6 cellular contexts compared by ENCODE assay signal in genomic region chr19:13166151-13166550, GRCh38. TPM values are rescaled to one million over a fixed set of nuclear protein-coding genes. Genes with fewer than 3 reads are reported as not detected.
DNase-seq lines count a peak whose midpoint lies in the region; ATAC-seq, FAIRE-seq and TF ChIP-seq lines count a peak whose summit lies in the region.
"Not testable (repeated sequence)": the region's sequence is repeated elsewhere in the genome, so short reads cannot be mapped to it uniquely, and the experiment has no call there.

No MANE protein-coding gene starts in this region.

- H3K9me1 ChIP-seq in K562 (ENCODE audit: control insufficient read depth, insufficient read depth, low read length): not testable (repeated sequence)

- ATAC-seq in HCT116, K562, left lung: not testable (repeated sequence)

- H3K4me1 Mint-ChIP-seq in T-helper 2 cell treated with Interferon-gamma antibody and Interleukin-4, amounts not matched to agents 5 μg/mL and 100 μg/mL, for 36 hours (ENCODE audit: low read depth): peaks cover 60% of the 10 kb centered on the region

- peaks cover 11% of the 10 kb centered on the region for H3K36me3 Mint-ChIP-seq in T-helper 2 cell treated with Interferon-gamma antibody and Interleukin-4, amounts not matched to agents 5 μg/mL and 100 μg/mL, for 36 hours (ENCODE audit: low read depth)

- H4K20me1 ChIP-seq in HCT116 (ENCODE audit: insufficient read depth); K562 (replicated peaks; ENCODE audit: control insufficient read depth, insufficient read depth, low read length): not testable (repeated sequence)

- not testable (repeated sequence) for TF ChIP-seq CTCF in HCT116 (IDR thresholded peaks at IDR 0.05 in 2 of 3, conservative IDR thresholded peaks at IDR 0.05 in 1 of 3; ENCODE audit: borderline replicate concordance in 1 of 3, insufficient read depth in 1 of 3, low read depth in 2 of 3, low read length in 2 of 3); K562 (IDR thresholded peaks at IDR 0.05 in 2 of 3, conservative IDR thresholded peaks at IDR 0.05 in 1 of 3; ENCODE audit: insufficient read depth in 2 of 3, low read depth in 1 of 3, low read length in 3 of 3); left lung (IDR thresholded peaks at IDR 0.05); parathyroid adenoma (IDR thresholded peaks at IDR 0.05); uterus (IDR thresholded peaks at IDR 0.05)

- not testable (repeated sequence) for BruUV-seq in HCT116 (replicated peaks; lab: Mats Ljungman, UMichigan); K562 (replicated peaks; lab: Mats Ljungman, UMichigan)

- not testable (repeated sequence) for H2AFZ ChIP-seq in HCT116 (ENCODE audit: low read depth, low read length, poor library complexity, severe bottlenecking); K562 (ENCODE audit: low read depth, low read length); parathyroid adenoma

- POLR2A ChIA-PET in HCT116 (lab: Charles Lee): interaction anchor here (0.7 to 1.9 kb wide), 2 partner anchors 16 to 410 kb away, joined by 3 to 5 read pairs; no protein-coding TSS in a partner anchor
- POLR2A ChIA-PET in K562 (lab: Yijun Ruan, JAX): interaction anchor here (0.6 to 3.7 kb wide), 4 partner anchors 10 to 127 kb away, joined by 3 to 39 read pairs (median 5); no protein-coding TSS in a partner anchor

- H3K27ac Mint-ChIP-seq in T-helper 2 cell treated with Interferon-gamma antibody and Interleukin-4, amounts not matched to agents 5 μg/mL and 100 μg/mL, for 36 hours: peak overlapping the region; percentile 75

- not testable (repeated sequence) for TF ChIP-seq EP300 in K562 (IDR thresholded peaks at IDR 0.05; ENCODE audit: low read length)

- H3K9me2 ChIP-seq in HCT116 (ENCODE audit: insufficient read depth): not testable (repeated sequence)

- not testable (repeated sequence) for H3K36me3 ChIP-seq in HCT116 (ENCODE audit: control insufficient read depth in 1 of 2, insufficient read depth in 2 of 2, low read length in 2 of 2); K562 (ENCODE audit: control insufficient read depth, insufficient read depth, low read length); left lung; parathyroid adenoma (ENCODE audit: control insufficient read depth, insufficient read depth, low read length); uterus

- TF ChIP-seq RAD21 in HCT116 (IDR thresholded peaks at IDR 0.05; ENCODE audit: low read depth); K562 (CRISPR knock-in tag; conservative IDR thresholded peaks at IDR 0.05 in 1 of 2, IDR thresholded peaks at IDR 0.05 in 1 of 2): not testable (repeated sequence)

- H3K79me2 ChIP-seq in HCT116 (ENCODE audit: insufficient read depth, low read length); K562 (ENCODE audit: control insufficient read depth, insufficient read depth, low read length); parathyroid adenoma: not testable (repeated sequence)

- peak overlapping the region; percentile 79 for H3K4me2 ChIP-seq in HCT116 (ENCODE audit: low read length)
- not testable (repeated sequence) for H3K4me2 ChIP-seq in K562 (ENCODE audit: insufficient read depth, low read length); parathyroid adenoma (ENCODE audit: low read length)

- intact Hi-C loops in HCT116 (cut with micrococcal nuclease); K562 (cut with micrococcal nuclease); left lung (cut with DNase I); uterus (cut with DNase I; ENCODE audit: low total_unique reads): not testable (repeated sequence)

- H3K9me3 ChIP-seq in HCT116 (ENCODE audit: control insufficient read depth in 1 of 2, insufficient read depth in 1 of 2, low read depth in 1 of 2, low read length in 2 of 2); K562 (replicated peaks; ENCODE audit: control insufficient read depth, insufficient read depth, low read depth, low read length); left lung; parathyroid adenoma (ENCODE audit: control insufficient read depth, low read length); uterus: not testable (repeated sequence)

- not testable (repeated sequence) for TF ChIP-seq POLR2A in HCT116 (IDR thresholded peaks at IDR 0.05; ENCODE audit: borderline replicate concordance, extremely low read depth, insufficient read depth, insufficient read length); K562 (conservative IDR thresholded peaks at IDR 0.05); uterus (IDR thresholded peaks at IDR 0.05)

- peak overlapping the region; percentile 36 for H3K4me3 Mint-ChIP-seq in T-helper 2 cell treated with Interferon-gamma antibody and Interleukin-4, amounts not matched to agents 5 μg/mL and 100 μg/mL, for 36 hours

- not testable (repeated sequence) for H3K9me3 Mint-ChIP-seq in T-helper 2 cell treated with Interferon-gamma antibody and Interleukin-4, amounts not matched to agents 5 μg/mL and 100 μg/mL, for 36 hours

- in situ Hi-C loops in K562 (cut with MboI): not testable (repeated sequence)

- RAD21 ChIA-PET in HCT116 (lab: Charles Lee; ENCODE audit: low non-redundant PET in 1 of 2, low total read pairs in 2 of 2, uncharacterized antibody in 2 of 2, unreplicated experiment in 2 of 2): not testable (repeated sequence)

- not testable (repeated sequence) for DNase-seq in HCT116 (ENCODE audit: low read depth, low spot score); T-helper 2 cell treated with Interferon-gamma antibody and Interleukin-4, amounts not matched to agents 5 μg/mL and 100 μg/mL, for 36 hours (ENCODE audit: low spot score); K562 (ENCODE audit: extremely low read depth in 1 of 4, low spot score in 3 of 4); left lung; uterus

- peak overlapping the region; percentile 99 for H3K27ac ChIP-seq in HCT116 (ENCODE audit: low read depth, low read length)
- H3K27ac ChIP-seq in K562 (ENCODE audit: extremely low read depth, low read depth, low read length): not testable (repeated sequence)
- peak overlapping the region; percentile 3 to 97 for H3K27ac ChIP-seq in left lung
- peak overlapping the region; percentile 93 for H3K27ac ChIP-seq in parathyroid adenoma
- H3K27ac ChIP-seq in uterus: peak overlapping the region; percentile 87 to 92

- FAIRE-seq in K562 (lab: Jason Lieb, UNC): not testable (repeated sequence)

- H3K27me3 ChIP-seq in HCT116 (ENCODE audit: insufficient read depth, low read length); K562 (ENCODE audit: control insufficient read depth in 2 of 2, insufficient read depth in 2 of 2, low read length in 2 of 2); left lung; parathyroid adenoma (ENCODE audit: control insufficient read depth, insufficient read depth, low read length); uterus: not testable (repeated sequence)

- H3K9ac ChIP-seq in HCT116 (ENCODE audit: low read length): peak overlapping the region; percentile 61
- not testable (repeated sequence) for H3K9ac ChIP-seq in K562 (ENCODE audit: insufficient read depth in 1 of 2, low read depth in 2 of 2, low read length in 2 of 2); parathyroid adenoma

- CTCF ChIA-PET in HCT116 (lab: Charles Lee); K562 (lab: Yijun Ruan, JAX; ENCODE audit: low intra/inter-chr PET ratio): not testable (repeated sequence)

- H3K4me1 ChIP-seq in HCT116 (ENCODE audit: control insufficient read depth in 1 of 2, insufficient read depth in 2 of 2, low read length in 2 of 2) (peaks cover 89 to 99% of the 10 kb centered on the region in 2 experiments), K562 (replicated peaks in 1 of 2; ENCODE audit: control insufficient read depth in 2 of 2, insufficient read depth in 2 of 2, low read length in 2 of 2) (peaks cover 35 to 69% of the 10 kb centered on the region in 2 experiments), left lung (peaks cover 35 to 97% of the 10 kb centered on the region in 2 donors), parathyroid adenoma (peaks cover 31% of the 10 kb centered on the region), uterus (peaks cover 5 to 16% of the 10 kb centered on the region in 2 donors)

- H3K27me3 Mint-ChIP-seq in T-helper 2 cell treated with Interferon-gamma antibody and Interleukin-4, amounts not matched to agents 5 μg/mL and 100 μg/mL, for 36 hours (ENCODE audit: low read depth): not testable (repeated sequence)

- H3K4me3 ChIP-seq in HCT116 (replicated peaks in 1 of 2; ENCODE audit: low read depth in 1 of 2, low read length in 2 of 2); K562; left lung; parathyroid adenoma (ENCODE audit: low read depth, low read length); uterus: not testable (repeated sequence)

- 94% methylated on average over 3 of the region's 3 CpGs for WGBS in K562 (ENCODE audit: insufficient coverage, low coverage, missing lambda C conversion rate)

RNA-seq across cellular contexts. Expression of gene IER2, which starts 15.9 kb away (rescaled TPM):
- total RNA-seq in HCT116 (2021; ENCODE audit: unreplicated experiment) (247 TPM), K562 (2014; rRNA removed) (84.5 and 134 TPM in 2 replicates), K562 (2014; rRNA removed; fragmentation: Illumina TruSeq; extraction: Trizol) (23.6 and 24.4 TPM in 2 replicates), K562 (2015; rRNA removed; fragmentation: Illumina TruSeq; extraction: Trizol) (14.8 and 17.4 TPM in 2 replicates), K562 (2021) (205 and 214 TPM in 2 replicates), left lung (10 to 100 TPM; 70.1 to 99.4 TPM), uterus (100 to 1,000 TPM in 1 of 4 donors, 10 to 100 TPM in 3; 15.1 to 108 (median 66.7) TPM)
- 284 and 315 TPM in 2 replicates for polyA plus RNA-seq in HCT116 (2012)
- 67.1 and 140 TPM in 2 replicates for total RNA-seq in K562 (2011; cell fraction: chromatin; rRNA removed; ENCODE audit: low replicate concordance)
- total RNA-seq in K562 (2011; cell fraction: nucleolus; rRNA removed): 139 and 159 TPM in 2 replicates
- 90.2 and 96.9 TPM in 2 replicates for total RNA-seq in K562 (2011; cell fraction: nucleoplasm; rRNA removed)
- polyA plus RNA-seq in K562 (2011; rRNA removed) (23.7 and 32.9 TPM in 2 replicates), K562 (2014; fragmentation: Illumina TruSeq; extraction: Trizol) (35.5 and 67.9 TPM in 2 replicates), K562 (2014; fragmentation: Nextera tagmentation; extraction: Ambion mirVana) (1 to 10 TPM; 4.5 to 5.1 TPM), K562 (2014; rRNA removed) (127 and 140 TPM in 2 replicates)
- 37.6 and 91.2 TPM in 2 replicates for polyA plus RNA-seq in K562 (2011; cell fraction: cytosol; rRNA removed)
- polyA plus RNA-seq in K562 (2011; cell fraction: nucleus; rRNA removed): 112 and 193 TPM in 2 replicates
- 158 and 169 TPM in 2 replicates for polyA plus RNA-seq in K562 (2012)
- 8.8 and 9.1 TPM in 2 replicates for polyA minus RNA-seq in K562 (2011; rRNA and poly(A)+ RNA removed)
- polyA minus RNA-seq in K562 (2011; cell fraction: cytosol; rRNA and poly(A)+ RNA removed): 38.4 and 48.8 TPM in 2 replicates
- polyA minus RNA-seq in K562 (2011; cell fraction: nucleus; rRNA and poly(A)+ RNA removed): 39.2 and 41.5 TPM in 2 replicates

RNA-seq across cellular contexts. Expression of gene STX10, which starts 16.0 kb away (rescaled TPM):
- 149 TPM for total RNA-seq in HCT116 (2021; ENCODE audit: unreplicated experiment)
- polyA plus RNA-seq in HCT116 (2012): 202 and 225 TPM in 2 replicates
- total RNA-seq in K562 (2011; cell fraction: chromatin; rRNA removed; ENCODE audit: low replicate concordance): 25.6 and 67.7 TPM in 2 replicates
- total RNA-seq in K562 (2011; cell fraction: nucleolus; rRNA removed): 56.9 and 60.3 TPM in 2 replicates
- 42.4 and 42.7 TPM in 2 replicates for total RNA-seq in K562 (2011; cell fraction: nucleoplasm; rRNA removed)
- total RNA-seq in K562 (2014; rRNA removed): 57.8 and 59.2 TPM in 2 replicates
- total RNA-seq in K562 (2014; rRNA removed; fragmentation: Illumina TruSeq; extraction: Trizol): 12.6 and 19.0 TPM in 2 replicates
- total RNA-seq in K562 (2015; rRNA removed; fragmentation: Illumina TruSeq; extraction: Trizol): 31.0 and 33.9 TPM in 2 replicates
- 39.6 and 41.6 TPM in 2 replicates for total RNA-seq in K562 (2021)
- polyA plus RNA-seq in K562 (2011; rRNA removed): 46.6 and 77.4 TPM in 2 replicates
- 62.2 and 72.6 TPM in 2 replicates for polyA plus RNA-seq in K562 (2011; cell fraction: cytosol; rRNA removed)
- polyA plus RNA-seq in K562 (2011; cell fraction: nucleus; rRNA removed): 159 and 172 TPM in 2 replicates
- 46.6 and 75.7 TPM in 2 replicates for polyA plus RNA-seq in K562 (2012)
- polyA plus RNA-seq in K562 (2014; fragmentation: Illumina TruSeq; extraction: Trizol): 30.3 and 35.2 TPM in 2 replicates
- polyA plus RNA-seq in K562 (2014; fragmentation: Nextera tagmentation; extraction: Ambion mirVana): 1 to 10 TPM in 1 of 2 experiments, under 1 TPM in 1; 0.51 to 1.7 TPM
- polyA plus RNA-seq in K562 (2014; rRNA removed): 66.3 and 78.0 TPM in 2 replicates
- polyA minus RNA-seq in K562 (2011; rRNA and poly(A)+ RNA removed): 12.8 and 14.0 TPM in 2 replicates
- 14.0 and 15.9 TPM in 2 replicates for polyA minus RNA-seq in K562 (2011; cell fraction: cytosol; rRNA and poly(A)+ RNA removed)
- polyA minus RNA-seq in K562 (2011; cell fraction: nucleus; rRNA and poly(A)+ RNA removed): 10.5 and 19.3 TPM in 2 replicates
- 10 to 100 TPM; 64.0 to 94.8 TPM for total RNA-seq in left lung
- total RNA-seq in uterus: 10 to 100 TPM; 42.2 to 72.1 (median 44.8) TPM

RNA-seq across cellular contexts. Expression of gene NACC1, which starts 48.1 kb away (rescaled TPM):
- total RNA-seq in HCT116 (2021; ENCODE audit: unreplicated experiment) (181 TPM), K562 (2014; rRNA removed) (62.4 and 85.7 TPM in 2 replicates), K562 (2014; rRNA removed; fragmentation: Illumina TruSeq; extraction: Trizol) (9.1 and 9.5 TPM in 2 replicates), K562 (2015; rRNA removed; fragmentation: Illumina TruSeq; extraction: Trizol) (40.2 and 46.8 TPM in 2 replicates), K562 (2021) (93.0 and 96.6 TPM in 2 replicates), left lung (10 to 100 TPM; 65.1 to 92.5 TPM), uterus (10 to 100 TPM; 13.4 to 28.1 (median 15.8) TPM)
- polyA plus RNA-seq in HCT116 (2012): 101 and 119 TPM in 2 replicates
- total RNA-seq in K562 (2011; cell fraction: chromatin; rRNA removed; ENCODE audit: low replicate concordance): 31.6 and 133 TPM in 2 replicates
- total RNA-seq in K562 (2011; cell fraction: nucleolus; rRNA removed): 77.5 and 89.6 TPM in 2 replicates
- 35.3 and 45.1 TPM in 2 replicates for total RNA-seq in K562 (2011; cell fraction: nucleoplasm; rRNA removed)
- polyA plus RNA-seq in K562 (2011; rRNA removed) (25.8 and 49.0 TPM in 2 replicates), K562 (2014; fragmentation: Illumina TruSeq; extraction: Trizol) (23.2 and 90.7 TPM in 2 replicates), K562 (2014; fragmentation: Nextera tagmentation; extraction: Ambion mirVana) (under 1 TPM; 0.04 to 0.17 TPM), K562 (2014; rRNA removed) (46.1 and 68.1 TPM in 2 replicates)
- 59.4 and 222 TPM in 2 replicates for polyA plus RNA-seq in K562 (2011; cell fraction: cytosol; rRNA removed)
- 52.2 and 123 TPM in 2 replicates for polyA plus RNA-seq in K562 (2011; cell fraction: nucleus; rRNA removed)
- polyA plus RNA-seq in K562 (2012): 35.2 and 37.0 TPM in 2 replicates
- 17.9 and 39.8 TPM in 2 replicates for polyA minus RNA-seq in K562 (2011; rRNA and poly(A)+ RNA removed)
- 67.5 and 79.0 TPM in 2 replicates for polyA minus RNA-seq in K562 (2011; cell fraction: cytosol; rRNA and poly(A)+ RNA removed)
- 16.6 and 18.0 TPM in 2 replicates for polyA minus RNA-seq in K562 (2011; cell fraction: nucleus; rRNA and poly(A)+ RNA removed)

RNA-seq across cellular contexts. Expression of gene TRMT1, which starts 49.6 kb away (rescaled TPM):
- 84.4 TPM for total RNA-seq in HCT116 (2021; ENCODE audit: unreplicated experiment)
- 69.3 and 80.8 TPM in 2 replicates for polyA plus RNA-seq in HCT116 (2012)
- total RNA-seq in K562 (2011; cell fraction: chromatin; rRNA removed; ENCODE audit: low replicate concordance): 73.3 and 179 TPM in 2 replicates
- total RNA-seq in K562 (2011; cell fraction: nucleolus; rRNA removed): 168 and 175 TPM in 2 replicates
- total RNA-seq in K562 (2011; cell fraction: nucleoplasm; rRNA removed): 79.0 and 80.0 TPM in 2 replicates
- 89.1 and 113 TPM in 2 replicates for total RNA-seq in K562 (2014; rRNA removed)
- 25.8 and 42.9 TPM in 2 replicates for total RNA-seq in K562 (2014; rRNA removed; fragmentation: Illumina TruSeq; extraction: Trizol)
- 54.3 and 60.2 TPM in 2 replicates for total RNA-seq in K562 (2015; rRNA removed; fragmentation: Illumina TruSeq; extraction: Trizol)
- 118 TPM in 2 replicates for total RNA-seq in K562 (2021)
- 44.1 and 53.3 TPM in 2 replicates for polyA plus RNA-seq in K562 (2011; rRNA removed)
- polyA plus RNA-seq in K562 (2011; cell fraction: cytosol; rRNA removed): 39.2 and 80.0 TPM in 2 replicates
- polyA plus RNA-seq in K562 (2011; cell fraction: nucleus; rRNA removed): 282 and 531 TPM in 2 replicates
- polyA plus RNA-seq in K562 (2012): 59.6 and 77.8 TPM in 2 replicates
- polyA plus RNA-seq in K562 (2014; fragmentation: Illumina TruSeq; extraction: Trizol): 84.8 and 96.2 TPM in 2 replicates
- polyA plus RNA-seq in K562 (2014; fragmentation: Nextera tagmentation; extraction: Ambion mirVana): 10 to 100 TPM in 1 of 2 experiments, 1 to 10 TPM in 1; 5.8 to 10.9 TPM
- polyA plus RNA-seq in K562 (2014; rRNA removed): 155 and 158 TPM in 2 replicates
- 23.7 and 27.9 TPM in 2 replicates for polyA minus RNA-seq in K562 (2011; rRNA and poly(A)+ RNA removed)
- 49.3 and 51.7 TPM in 2 replicates for polyA minus RNA-seq in K562 (2011; cell fraction: cytosol; rRNA and poly(A)+ RNA removed)
- 50.5 and 77.3 TPM in 2 replicates for polyA minus RNA-seq in K562 (2011; cell fraction: nucleus; rRNA and poly(A)+ RNA removed)
- 10 to 100 TPM; 24.2 to 46.2 TPM for total RNA-seq in left lung
- total RNA-seq in uterus: 10 to 100 TPM; 23.2 to 99.4 (median 33.6) TPM
